Comparison of ENCODE assay signal across 10 cellular contexts in the genomic region with DNA sequence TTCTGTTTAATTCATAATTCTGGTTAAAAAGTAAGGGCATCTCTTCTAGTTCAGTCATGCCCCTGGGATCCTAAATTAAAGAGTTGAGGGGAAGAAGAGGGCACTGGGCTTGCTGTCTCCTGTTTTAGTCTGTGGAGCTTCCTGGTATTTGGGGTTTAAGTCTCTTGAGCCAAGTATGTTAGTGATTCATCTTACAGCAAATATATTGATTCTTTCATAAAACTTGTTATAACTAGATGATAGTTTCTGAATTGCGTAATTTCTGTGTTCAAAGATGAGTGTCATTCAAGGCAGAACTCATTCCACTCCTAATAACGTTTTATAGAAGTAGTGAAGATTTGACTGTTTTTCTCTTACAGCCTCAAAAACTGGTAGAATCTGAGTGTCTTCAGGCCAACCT. TPM values are rescaled to one million over a fixed set of nuclear protein-coding genes. Genes with fewer than 3 reads are reported as not detected.
A peak's percentile ranks its signal among the peaks of the same experiment; 100 is the strongest.
DNase-seq lines count a peak whose midpoint lies in the region; ATAC-seq, FAIRE-seq and TF ChIP-seq lines count a peak whose summit lies in the region.
"Had no signal": no experiment of that assay in that cellular context is flagged by ENCODE, and none has a peak within 500 bp of the region (broad histone marks: within the 10 kb centered on the region; RNA-seq: fewer than 3 reads in every experiment).

No MANE protein-coding gene starts in this region.

- H3K23me2 ChIP-seq in H1 (ENCODE audit: low read depth, low read length) = peaks cover 10% of the 10 kb centered on the region

- H2BK5ac ChIP-seq in H1 (ENCODE audit: low read depth, low read length) = no peak overlapping the region

- H2BK20ac ChIP-seq in H1 (ENCODE audit: low read length) = no peak overlapping the region

- no peak overlapping the region for H2AK5ac ChIP-seq in H1 (ENCODE audit: low read depth, low read length)

- intact Hi-C loops in activated CD4-positive, alpha-beta T cell treated with anti-CD3 and anti-CD28 coated beads, Interleukin-2, amount 10 ng/mL, durations not matched to agents 24 days and 14 days (cut with micrococcal nuclease) = loop anchor here (5.0 to 10.0 kb wide), 3 partner anchors 65 to 1058 kb away; partner anchors contain the start of genes NLRP1 and PIMREG
- intact Hi-C loops in PC-9 (cut with micrococcal nuclease; ENCODE audit: unreplicated experiment) = loop anchor here (5.0 kb wide), 1 partner anchor 185 kb away; no protein-coding TSS in a partner anchor

- CTCF ChIA-PET in PC-9 (lab: Charles Lee) (no interaction called here), H1 (lab: Charles Lee; ENCODE audit: partially characterized antibody) (no interaction called here)

- H2BK12ac ChIP-seq in H1 (ENCODE audit: low read depth, low read length) = no peak overlapping the region

- no peak overlapping the region for H2BK15ac ChIP-seq in H1 (ENCODE audit: low read length)

- H2BK120ac ChIP-seq in H1 (replicated peaks; ENCODE audit: low read depth, low read length) = no peak overlapping the region

- H3K14ac ChIP-seq in H1 (ENCODE audit: insufficient read length) = no peak overlapping the region

- TF ChIP-seq EP300 in H1 (IDR thresholded peaks at IDR 0.05; ENCODE audit: borderline replicate concordance in 1 of 2, low read depth in 2 of 2, low read length in 2 of 2) = no peak

- no peak overlapping the region for H3K56ac ChIP-seq in H1 (replicated peaks; ENCODE audit: insufficient read length, low read depth, low read length)

- peak overlapping the region; percentile 57 for H3K27ac Mint-ChIP-seq in activated CD4-positive, alpha-beta T cell treated with anti-CD3 and anti-CD28 coated beads, Interleukin-2, amount 10 ng/mL, durations not matched to agents 24 days and 14 days
- no peak overlapping the region for H3K27ac Mint-ChIP-seq in osteocyte (ENCODE audit: unreplicated experiment)

- peaks cover 47% of the 10 kb centered on the region for H3F3A ChIP-seq in PC-9 (ENCODE audit: insufficient read depth, low read depth)

- TF ChIP-seq RAD21 in H1 (IDR thresholded peaks at IDR 0.05 in 1 of 2, conservative IDR thresholded peaks at IDR 0.05 in 1 of 2; ENCODE audit: low read depth in 2 of 2, low read length in 2 of 2) = no peak

- no peak for ATAC-seq in GM21528 (IDR thresholded peaks at IDR 0.05; ENCODE audit: low FRiP score, unreplicated experiment)

- H3K4me1 Mint-ChIP-seq in activated CD4-positive, alpha-beta T cell treated with anti-CD3 and anti-CD28 coated beads, Interleukin-2, amount 10 ng/mL, durations not matched to agents 24 days and 14 days = peaks cover 59% of the 10 kb centered on the region
- peaks cover 38% of the 10 kb centered on the region for H3K4me1 Mint-ChIP-seq in osteocyte (ENCODE audit: unreplicated experiment)

- H3K4me3 Mint-ChIP-seq in activated CD4-positive, alpha-beta T cell treated with anti-CD3 and anti-CD28 coated beads, Interleukin-2, amount 10 ng/mL, durations not matched to agents 24 days and 14 days = peak overlapping the region; percentile 93
- peak overlapping the region; percentile 42 for H3K4me3 Mint-ChIP-seq in osteocyte (ENCODE audit: unreplicated experiment)

- no peaks in the 10 kb centered on the region for H3K9me3 Mint-ChIP-seq in activated CD4-positive, alpha-beta T cell treated with anti-CD3 and anti-CD28 coated beads, Interleukin-2, amount 10 ng/mL, durations not matched to agents 24 days and 14 days
- H3K9me3 Mint-ChIP-seq in osteocyte (ENCODE audit: unreplicated experiment) = no peaks in the 10 kb centered on the region

- WGBS in H1 (ENCODE audit: extremely low coverage in 1 of 2, insufficient coverage in 1 of 2, insufficient read length in 1 of 2, insufficient replicate concordance in 2 of 2, low coverage in 1 of 2, low lambda C conversion rate in 2 of 2, missing lambda C conversion rate in 1 of 2), 2 experiments = 75% methylated on average over 2 of the region's 2 CpGs; no CpG with 5 or more reads in 1 of the 2 experiments

- no peak overlapping the region for H3K18ac ChIP-seq in H1 (ENCODE audit: extremely low read depth, low read length)

- no peak overlapping the region for H4K8ac ChIP-seq in H1 (ENCODE audit: extremely low read depth, insufficient read depth, low read length)

- no peak overlapping the region for H4K5ac ChIP-seq in H1 (ENCODE audit: insufficient read length, low read depth, low read length)

- H3K4me3 ChIP-seq in PC-9 (peak overlapping the region; percentile 81; the same call in 1 of the 2 replicates), H1 (ENCODE audit: extremely low read depth in 1 of 4, insufficient read depth in 2 of 4, low read depth in 3 of 4, low read length in 4 of 4) (peak overlapping the region in 1 of 4 experiments; percentile 87; a peak in 1 of 8 replicates), Peyer's patch (no peak overlapping the region)

- H3K27me3 Mint-ChIP-seq in activated CD4-positive, alpha-beta T cell treated with anti-CD3 and anti-CD28 coated beads, Interleukin-2, amount 10 ng/mL, durations not matched to agents 24 days and 14 days = no peaks in the 10 kb centered on the region
- H3K27me3 Mint-ChIP-seq in osteocyte (ENCODE audit: unreplicated experiment) = no peaks in the 10 kb centered on the region

- no peak for TF ChIP-seq CTCF in PC-9 (conservative IDR thresholded peaks at IDR 0.05)
- no peak for TF ChIP-seq CTCF in H1 (IDR thresholded peaks at IDR 0.05; ENCODE audit: control extremely low read depth in 1 of 3, insufficient read depth in 1 of 3, low read depth in 1 of 3, low read length in 3 of 3)
- TF ChIP-seq CTCF in osteocyte (IDR thresholded peaks at IDR 0.05) = no peak
- no peak for TF ChIP-seq CTCF in Peyer's patch (IDR thresholded peaks at IDR 0.05)

- H4K20me1 ChIP-seq in PC-9 (ENCODE audit: insufficient read depth) (peaks cover 14% of the 10 kb centered on the region), H1 (replicated peaks in 1 of 2; ENCODE audit: control insufficient read depth in 1 of 2, insufficient read depth in 2 of 2, low read length in 2 of 2) (peaks cover 0 to 9% of the 10 kb centered on the region in 2 experiments)

- no peak overlapping the region for H3K9ac ChIP-seq in H1 (replicated peaks in 1 of 4; ENCODE audit: extremely low read depth in 1 of 4, low read depth in 3 of 4, low read length in 3 of 4)

- H3K4ac ChIP-seq in H1 (replicated peaks; ENCODE audit: insufficient read length, low read depth, low read length) = no peak overlapping the region

- H3K36me3 Mint-ChIP-seq in activated CD4-positive, alpha-beta T cell treated with anti-CD3 and anti-CD28 coated beads, Interleukin-2, amount 10 ng/mL, durations not matched to agents 24 days and 14 days (ENCODE audit: low read depth) = peaks cover 38% of the 10 kb centered on the region
- H3K36me3 Mint-ChIP-seq in osteocyte (ENCODE audit: unreplicated experiment) = peaks cover 12% of the 10 kb centered on the region

- H3K4me2 ChIP-seq in PC-9 (peak overlapping the region; percentile 95), H1 (ENCODE audit: insufficient read depth in 1 of 2, low read depth in 2 of 2, low read length in 2 of 2) (peak overlapping the region in 1 of 2 experiments; percentile 77; a peak in 2 of 4 replicates)

- 0 out of 2 replicates have a peak overlapping the region, but pooled peaks have one; percentile 7 for H3K27ac ChIP-seq in PC-9
- H3K27ac ChIP-seq in H1 (ENCODE audit: low read depth, low read length) = no peak overlapping the region
- H3K27ac ChIP-seq in Peyer's patch = no peak overlapping the region

- no peak overlapping the region for H4K91ac ChIP-seq in H1 (replicated peaks; ENCODE audit: insufficient read length, low read length)

- no TSS peak for BruUV-seq in PC-9 (replicated peaks; lab: Mats Ljungman, UMichigan)

- H3K27me3 ChIP-seq in PC-9 (ENCODE audit: insufficient read depth, low read depth) (no peaks in the 10 kb centered on the region), H1 (replicated peaks in 1 of 4; ENCODE audit: control insufficient read depth in 3 of 4, extremely low read depth in 1 of 4, insufficient read depth in 3 of 4, low read length in 3 of 4) (no peaks in the 10 kb centered on the region), Peyer's patch (no peaks in the 10 kb centered on the region)

- no peaks in the 10 kb centered on the region for H3K9me3 ChIP-seq in PC-9 (ENCODE audit: insufficient read depth, low read depth)
- no peaks in the 10 kb centered on the region for H3K9me3 ChIP-seq in H1 (ENCODE audit: insufficient read depth in 2 of 2, low read depth in 1 of 2, low read length in 1 of 2)
- H3K9me3 ChIP-seq in Peyer's patch = no peaks in the 10 kb centered on the region

- peaks cover 30% of the 10 kb centered on the region for H3K36me3 ChIP-seq in PC-9 (ENCODE audit: low read depth)
- peaks cover 0 to 34% (median 9%) of the 10 kb centered on the region in 4 experiments; a peak in 6 of 8 replicates for H3K36me3 ChIP-seq in H1 (ENCODE audit: control insufficient read depth in 2 of 4, insufficient read depth in 4 of 4, low read length in 3 of 4)
- H3K36me3 ChIP-seq in Peyer's patch = peaks cover 0 to 29% (median 0%) of the 10 kb centered on the region in 3 donors

- POLR2A ChIA-PET in PC-9 (lab: Charles Lee; ENCODE audit: unreplicated experiment) (no interaction called here), H1 (lab: Charles Lee; ENCODE audit: partially characterized antibody) (interaction anchor here (1.4 to 1.7 kb wide), 3 partner anchors 169 to 207 kb away, joined by 3 to 5 read pairs (median 4); no protein-coding TSS in a partner anchor)

- H3K9me2 ChIP-seq in PC-9 (ENCODE audit: insufficient read depth) = no peaks in the 10 kb centered on the region

- TF ChIP-seq POLR2A in H1 (IDR thresholded peaks at IDR 0.05; ENCODE audit: control extremely low read depth in 1 of 2, low read depth in 2 of 2, low read length in 2 of 2) = no peak
- TF ChIP-seq POLR2A in Peyer's patch (IDR thresholded peaks at IDR 0.05) = no peak

- FAIRE-seq in H1 (lab: Jason Lieb, UNC) = no peak

- H3K4me1 ChIP-seq in PC-9 (replicated peaks; ENCODE audit: insufficient read depth) (peaks cover 31% of the 10 kb centered on the region), H1 (replicated peaks in 1 of 4; ENCODE audit: control insufficient read depth in 3 of 4, insufficient read depth in 4 of 4, low read length in 3 of 4) (peaks cover 0 to 10% (median 2%) of the 10 kb centered on the region in 4 experiments; a peak in 4 of 7 replicates), Peyer's patch (peaks cover 5 to 27% (median 11%) of the 10 kb centered on the region in 4 donors)

- DNase-seq in activated CD4-positive, alpha-beta T cell treated with anti-CD3 and anti-CD28 coated beads, Interleukin-2, amount 10 ng/mL, durations not matched to agents 24 days and 14 days = no peak
- no peak for DNase-seq in activated CD4-positive, alpha-beta T cell treated with anti-CD3 and anti-CD28 coated beads, Interleukin-2, amount 50 U/mL, for 1 hour
- DNase-seq in PC-9 = peak in 1 of 2 experiments; percentile 71
- DNase-seq in H1 (ENCODE audit: low read depth in 1 of 2, low spot score in 2 of 2) = no peak
- DNase-seq in osteocyte (ENCODE audit: extremely low spot score, unreplicated experiment) = no peak
- DNase-seq in NCI-H187 treated with DMSO at 0.1 percent for 48 hours (lab: John Stamatoyannopoulos, UW) = no peak
- DNase-seq in Peyer's patch = no peak
- DNase-seq: activated effector memory CD4-positive, alpha-beta T cell treated with anti-CD3 and anti-CD28 coated beads, Interleukin-2, amount 50 U/mL, for 16 hours; NCI-H1105 had no signal

- H2AFZ ChIP-seq in PC-9 (no peak overlapping the region), H1 (ENCODE audit: low read length) (no peak overlapping the region)

- H3K23ac ChIP-seq in H1 (ENCODE audit: insufficient read length) = no peak overlapping the region

- H3K79me2 ChIP-seq in PC-9 (ENCODE audit: low read depth) = peaks cover 82% of the 10 kb centered on the region
- H3K79me2 ChIP-seq in H1 (ENCODE audit: control insufficient read depth in 1 of 2, insufficient read depth in 2 of 2, low read length in 2 of 2) = peaks cover 0 to 41% of the 10 kb centered on the region in 2 experiments; a peak in 2 of 4 replicates

- peaks cover 2% of the 10 kb centered on the region; the same call in 1 of the 2 replicates for H3K79me1 ChIP-seq in H1 (ENCODE audit: low read depth, low read length)

RNA-seq across cellular contexts. Expression of gene TXNDC17, which starts 1.7 kb away (rescaled TPM):
- 92.7 and 102 TPM in 2 replicates for total RNA-seq in activated CD4-positive, alpha-beta T cell treated with anti-CD3 and anti-CD28 coated beads, Interleukin-2, amount 10 ng/mL, durations not matched to agents 24 days and 14 days
- total RNA-seq in PC-9 (2021) = 103 and 114 TPM in 2 replicates
- total RNA-seq in H1 (2021; fragmentation: NEBNext Ultra II Directional; extraction: Animal tissue kit (Norgen Biotek cat#: 25700)) = 182 and 192 TPM in 2 replicates
- 410 TPM in 2 replicates for polyA plus RNA-seq in H1 (2011; rRNA removed)
- 569 TPM for polyA plus RNA-seq in H1 (2011; cell fraction: cytosol; rRNA removed)
- polyA plus RNA-seq in H1 (2011; cell fraction: nucleus; rRNA removed) = 184 TPM
- polyA plus RNA-seq in H1 (2012, experiment 1 of 2) = 331 to 495 TPM (median 353 TPM) in 4 replicates
- 139 TPM for polyA plus RNA-seq in H1 (2012, experiment 2 of 2)
- polyA plus RNA-seq in H1 (2013, experiment 1 of 2) = 260 TPM
- polyA plus RNA-seq in H1 (2013, experiment 2 of 2) = 290 TPM
- 44.9 and 53.2 TPM in 2 replicates for polyA minus RNA-seq in H1 (2011; rRNA and poly(A)+ RNA removed)
- polyA minus RNA-seq in H1 (2011; cell fraction: cytosol; rRNA and poly(A)+ RNA removed) = 87.0 TPM
- 34.3 TPM for polyA minus RNA-seq in H1 (2011; cell fraction: nucleus; rRNA and poly(A)+ RNA removed)
- total RNA-seq in osteocyte = 49.1 and 53.5 TPM in 2 replicates
- total RNA-seq in Peyer's patch = 100 to 1,000 TPM in 3 of 4 donors, 10 to 100 TPM in 1; 73.9 to 192 (median 149) TPM

RNA-seq across cellular contexts. Expression of gene KIAA0753, which starts 2.1 kb away (rescaled TPM):
- total RNA-seq in activated CD4-positive, alpha-beta T cell treated with anti-CD3 and anti-CD28 coated beads, Interleukin-2, amount 10 ng/mL, durations not matched to agents 24 days and 14 days = 20.9 and 23.9 TPM in 2 replicates
- total RNA-seq in PC-9 (2021) (34.1 and 47.0 TPM in 2 replicates), osteocyte (21.2 and 24.0 TPM in 2 replicates), Peyer's patch (10 to 100 TPM; 14.7 to 36.3 (median 23.3) TPM)
- total RNA-seq in H1 (2021; fragmentation: NEBNext Ultra II Directional; extraction: Animal tissue kit (Norgen Biotek cat#: 25700)) = 27.1 and 29.2 TPM in 2 replicates
- 4.2 and 5.0 TPM in 2 replicates for polyA plus RNA-seq in H1 (2011; rRNA removed)
- 5.2 TPM for polyA plus RNA-seq in H1 (2011; cell fraction: cytosol; rRNA removed)
- polyA plus RNA-seq in H1 (2011; cell fraction: nucleus; rRNA removed) = 9.0 TPM
- 13.1 to 22.2 TPM (median 14.8 TPM) in 4 replicates for polyA plus RNA-seq in H1 (2012, experiment 1 of 2)
- 1.4 TPM for polyA plus RNA-seq in H1 (2012, experiment 2 of 2)
- polyA plus RNA-seq in H1 (2013, experiment 1 of 2) = 11.6 TPM
- polyA plus RNA-seq in H1 (2013, experiment 2 of 2) = 14.2 TPM
- polyA minus RNA-seq in H1 (2011; rRNA and poly(A)+ RNA removed) = 7.3 and 12.7 TPM in 2 replicates
- polyA minus RNA-seq in H1 (2011; cell fraction: cytosol; rRNA and poly(A)+ RNA removed) = 10.1 TPM
- polyA minus RNA-seq in H1 (2011; cell fraction: nucleus; rRNA and poly(A)+ RNA removed) = 27.5 TPM

RNA-seq across cellular contexts. Expression of gene MED31, which starts 8.8 kb away (rescaled TPM):
- total RNA-seq in activated CD4-positive, alpha-beta T cell treated with anti-CD3 and anti-CD28 coated beads, Interleukin-2, amount 10 ng/mL, durations not matched to agents 24 days and 14 days = 24.3 and 25.7 TPM in 2 replicates
- total RNA-seq in PC-9 (2021) = 19.2 and 41.4 TPM in 2 replicates
- total RNA-seq in H1 (2021; fragmentation: NEBNext Ultra II Directional; extraction: Animal tissue kit (Norgen Biotek cat#: 25700)) = 11.0 and 12.3 TPM in 2 replicates
- 2.4 and 4.6 TPM in 2 replicates for polyA plus RNA-seq in H1 (2011; rRNA removed)
- 5.0 TPM for polyA plus RNA-seq in H1 (2011; cell fraction: cytosol; rRNA removed)
- 2.1 TPM for polyA plus RNA-seq in H1 (2011; cell fraction: nucleus; rRNA removed)
- 5.1 to 7.2 TPM (median 6.7 TPM) in 4 replicates for polyA plus RNA-seq in H1 (2012, experiment 1 of 2)
- 11.5 TPM for polyA plus RNA-seq in H1 (2012, experiment 2 of 2)
- polyA plus RNA-seq in H1 (2013, experiment 1 of 2) = 24.1 TPM
- 23.7 TPM for polyA plus RNA-seq in H1 (2013, experiment 2 of 2)
- polyA minus RNA-seq in H1 (2011; rRNA and poly(A)+ RNA removed) = 2.8 and 3.9 TPM in 2 replicates
- polyA minus RNA-seq in H1 (2011; cell fraction: cytosol; rRNA and poly(A)+ RNA removed) = 1.8 TPM
- polyA minus RNA-seq in H1 (2011; cell fraction: nucleus; rRNA and poly(A)+ RNA removed) = 9.7 TPM
- total RNA-seq in osteocyte = 13.4 and 17.4 TPM in 2 replicates
- total RNA-seq in Peyer's patch = 1 to 10 TPM; 2.0 to 4.9 (median 3.1) TPM

RNA-seq across cellular contexts. Expression of gene C17orf100, which starts 9.0 kb away (rescaled TPM):
- total RNA-seq in activated CD4-positive, alpha-beta T cell treated with anti-CD3 and anti-CD28 coated beads, Interleukin-2, amount 10 ng/mL, durations not matched to agents 24 days and 14 days = 1.8 and 1.9 TPM in 2 replicates
- total RNA-seq in PC-9 (2021) (2.3 and 4.4 TPM in 2 replicates), osteocyte (3.1 and 3.2 TPM in 2 replicates), Peyer's patch (10 to 100 TPM in 1 of 4 donors, 1 to 10 TPM in 3; 2.3 to 16.5 (median 3.1) TPM)
- 1.6 and 2.8 TPM in 2 replicates for total RNA-seq in H1 (2021; fragmentation: NEBNext Ultra II Directional; extraction: Animal tissue kit (Norgen Biotek cat#: 25700))
- 2.1 and 2.6 TPM in 2 replicates for polyA plus RNA-seq in H1 (2011; rRNA removed)
- polyA plus RNA-seq in H1 (2011; cell fraction: cytosol; rRNA removed) = 2.2 TPM
- polyA plus RNA-seq in H1 (2011; cell fraction: nucleus; rRNA removed) = 3.1 TPM
- polyA plus RNA-seq in H1 (2012, experiment 1 of 2) = 1.9 to 2.9 TPM (median 2.7 TPM) in 4 replicates
- polyA plus RNA-seq in H1 (2012, experiment 2 of 2) = 1.5 TPM
- polyA plus RNA-seq in H1 (2013, experiment 1 of 2) = 2.5 TPM
- 2.7 TPM for polyA plus RNA-seq in H1 (2013, experiment 2 of 2)
- polyA minus RNA-seq in H1 (2011; rRNA and poly(A)+ RNA removed) = 0.57 and 0.71 TPM in 2 replicates
- polyA minus RNA-seq in H1 (2011; cell fraction: cytosol; rRNA and poly(A)+ RNA removed) = 3.0 TPM
- polyA minus RNA-seq in H1 (2011; cell fraction: nucleus; rRNA and poly(A)+ RNA removed) = 4.0 TPM
